21 cellular contexts compared by ENCODE assay signal in the genomic region with DNA sequence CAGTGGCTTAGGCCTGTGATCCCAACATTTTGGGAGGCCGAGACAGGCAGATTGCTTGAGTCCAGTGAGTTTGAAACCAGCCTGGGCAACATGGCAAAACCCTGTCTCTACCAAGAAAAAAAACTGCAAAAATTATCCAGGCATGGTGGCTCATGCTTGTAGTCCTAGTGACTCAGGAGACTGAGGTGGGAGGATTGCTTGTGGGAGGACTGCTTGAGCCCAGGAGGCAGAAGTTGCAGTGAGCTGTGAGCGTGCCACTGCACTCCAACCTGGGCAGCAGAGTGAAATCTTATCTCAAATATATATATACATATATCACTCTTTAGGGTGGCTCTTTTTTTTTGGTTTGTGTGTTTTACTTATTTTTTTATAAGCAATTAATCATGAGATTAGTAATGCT.
"Had no signal": no experiment of that assay in that cellular context is flagged by ENCODE, and none has a peak within 500 bp of the region (broad histone marks: within the 10 kb centered on the region; RNA-seq: fewer than 3 reads in every experiment).

No MANE protein-coding gene starts in this region.

- DNase-seq: cerebellar nuclear complex; effector memory CD8-positive, alpha-beta T cell; gastrocnemius medialis; heart right ventricle; islet precursor cell; left colon; mesendoderm; naive thymus-derived CD4-positive, alpha-beta T cell; nephron progenitor cell; small intestine; stimulated activated CD4-positive, alpha-beta T cell treated with anti-CD3 and anti-CD28 coated beads, Interleukin-12 subunit alpha, Interleukin-12 subunit beta, amount 100 ng/mL, for 4 hours; stimulated activated CD4-positive, alpha-beta T cell treated with anti-CD3 and anti-CD28 coated beads, Interleukin-2, amount 100 ng/mL, for 48 hours; stimulated activated naive CD4-positive, alpha-beta T cell treated with Interleukin-2 at 50 U/mL for 16 hours; thyroid gland; upper lobe of right lung had no signal

- H3K9me3 Mint-ChIP-seq: dendritic cell treated with granulocyte-macrophage colony-stimulating factor and Interleukin-4, amounts not matched to agents 40 ng/mL and 50 ng/mL, for 4 days; nephron progenitor cell had no signal

- H2AFZ ChIP-seq: parathyroid adenoma had no signal

- H3K36me3 ChIP-seq: esophagus muscularis mucosa, gastrocnemius medialis, heart right ventricle, right atrium auricular region, suprapubic skin, thyroid gland, upper lobe of right lung had no signal

- H3K4me1 ChIP-seq: gastrocnemius medialis, heart right ventricle, parathyroid adenoma, right atrium auricular region, suprapubic skin, upper lobe of right lung had no signal

- H3K27ac Mint-ChIP-seq: dendritic cell treated with granulocyte-macrophage colony-stimulating factor and Interleukin-4, amounts not matched to agents 40 ng/mL and 50 ng/mL, for 4 days; effector memory CD8-positive, alpha-beta T cell; naive thymus-derived CD4-positive, alpha-beta T cell; nephron progenitor cell had no signal

- ATAC-seq: effector memory CD8-positive, alpha-beta T cell; gastrocnemius medialis; heart right ventricle; naive thymus-derived CD4-positive, alpha-beta T cell; upper lobe of right lung had no signal

- H3K9ac ChIP-seq: parathyroid adenoma had no signal

- H3K27ac ChIP-seq: epithelial cell of prostate, esophagus muscularis mucosa, gastrocnemius medialis, heart right ventricle, parathyroid adenoma, right atrium auricular region, suprapubic skin, thyroid gland, upper lobe of right lung had no signal

- H3K4me1 Mint-ChIP-seq: naive thymus-derived CD4-positive, alpha-beta T cell; nephron progenitor cell had no signal

- H3K4me3 Mint-ChIP-seq: dendritic cell treated with granulocyte-macrophage colony-stimulating factor and Interleukin-4, amounts not matched to agents 40 ng/mL and 50 ng/mL, for 4 days; effector memory CD8-positive, alpha-beta T cell; naive thymus-derived CD4-positive, alpha-beta T cell; nephron progenitor cell had no signal

- H3K4me3 ChIP-seq: esophagus muscularis mucosa, gastrocnemius medialis, heart right ventricle, right atrium auricular region, suprapubic skin, thyroid gland, upper lobe of right lung had no signal

- H3K27me3 ChIP-seq: esophagus muscularis mucosa, gastrocnemius medialis, heart right ventricle, right atrium auricular region, suprapubic skin, thyroid gland, upper lobe of right lung had no signal

- H3K79me2 ChIP-seq: parathyroid adenoma had no signal

- H3K36me3 Mint-ChIP-seq: naive thymus-derived CD4-positive, alpha-beta T cell had no signal

- H3K9me3 ChIP-seq: esophagus muscularis mucosa, gastrocnemius medialis, right atrium auricular region, suprapubic skin, thyroid gland, upper lobe of right lung had no signal

- H3K27me3 Mint-ChIP-seq: dendritic cell treated with granulocyte-macrophage colony-stimulating factor and Interleukin-4, amounts not matched to agents 40 ng/mL and 50 ng/mL, for 4 days; effector memory CD8-positive, alpha-beta T cell had no signal
